In genomic region chr9:6673326-6674025, GRCh38 we compare ENCODE assay signal across 1 cellular context.
A peak's percentile ranks its signal among the peaks of the same experiment; 100 is the strongest.
TF ChIP-seq lines count a peak whose summit lies in the region.

No MANE protein-coding gene starts in this region.

TF ChIP-seq in GM12878, 131 proteins besides CTCF, POLR2A, EP300 and RAD21 (continued from another document and continues in another):
- no peak for TF ChIP-seq REST (IDR thresholded peaks at IDR 0.05; ENCODE audit: low read depth, low read length)
- TF ChIP-seq RUNX3 (IDR thresholded peaks at IDR 0.05; ENCODE audit: low read length): peak; percentile 91
- no peak for TF ChIP-seq ZNF384 (IDR thresholded peaks at IDR 0.05; ENCODE audit: borderline replicate concordance, low read depth, low read length)
- no peak for TF ChIP-seq CEBPB (IDR thresholded peaks at IDR 0.05; ENCODE audit: borderline replicate concordance in 1 of 2, low read depth in 2 of 2, low read length in 2 of 2)
- TF ChIP-seq RELB (IDR thresholded peaks at IDR 0.05; ENCODE audit: low read depth): peak; percentile 85; the same call in 1 of the 2 replicates
- TF ChIP-seq EED (IDR thresholded peaks at IDR 0.05; ENCODE audit: low read depth): peak; percentile 77
- TF ChIP-seq MAX (IDR thresholded peaks at IDR 0.05; ENCODE audit: low read depth, low read length): no peak
- TF ChIP-seq SRF (IDR thresholded peaks at IDR 0.05; ENCODE audit: low read depth in 2 of 2, low read length in 2 of 2): no peak
- peak; percentile 95 to 97 for TF ChIP-seq IKZF2 (IDR thresholded peaks at IDR 0.05)
- peak; percentile 96 for TF ChIP-seq NR2F1 (conservative IDR thresholded peaks at IDR 0.05)
- no peak for TF ChIP-seq KDM1A (IDR thresholded peaks at IDR 0.05; ENCODE audit: borderline replicate concordance)
- peak; percentile 68; the same call in 1 of the 2 replicates for TF ChIP-seq PAX5 (IDR thresholded peaks at IDR 0.05; ENCODE audit: borderline replicate concordance, low read depth, low read length)
- TF ChIP-seq NFIC (IDR thresholded peaks at IDR 0.05; ENCODE audit: low read depth, low read length): peak; percentile 61; the same call in 1 of the 2 replicates
- TF ChIP-seq MTA2 (IDR thresholded peaks at IDR 0.05; ENCODE audit: low read depth): peak; percentile 97
- TF ChIP-seq SMAD1 (IDR thresholded peaks at IDR 0.05; ENCODE audit: low read depth, partially characterized antibody): no peak
- TF ChIP-seq MLLT1 (IDR thresholded peaks at IDR 0.05): 0 out of 2 replicates have a peak, but pooled peaks have one; percentile 32
- no peak for TF ChIP-seq TCF7 (IDR thresholded peaks at IDR 0.05; ENCODE audit: borderline replicate concordance)
- TF ChIP-seq SP1 (IDR thresholded peaks at IDR 0.05; ENCODE audit: low read depth, low read length): peak; percentile 12
- TF ChIP-seq ZNF217 (IDR thresholded peaks at IDR 0.05): 0 out of 2 replicates have a peak, but pooled peaks have one; percentile 29
- TF ChIP-seq PBX3 (IDR thresholded peaks at IDR 0.05; ENCODE audit: insufficient replicate concordance, low read depth, low read length): no peak
- TF ChIP-seq ZNF24 (IDR thresholded peaks at IDR 0.05): no peak
- TF ChIP-seq KLF5 (IDR thresholded peaks at IDR 0.05; ENCODE audit: partially characterized antibody): no peak
- TF ChIP-seq ATF7 (IDR thresholded peaks at IDR 0.05; ENCODE audit: low read depth): peak; percentile 41; the same call in 1 of the 2 replicates
- peak; percentile 96 for TF ChIP-seq IKZF1 (conservative IDR thresholded peaks at IDR 0.05)
- TF ChIP-seq NBN (IDR thresholded peaks at IDR 0.05): peak; percentile 66; the same call in 1 of the 2 replicates
- no peak for TF ChIP-seq CUX1 (IDR thresholded peaks at IDR 0.05; ENCODE audit: insufficient replicate concordance, low read depth, low read length)
- TF ChIP-seq GABPA (IDR thresholded peaks at IDR 0.05; ENCODE audit: low read depth): no peak
- no peak for TF ChIP-seq HDAC2 (IDR thresholded peaks at IDR 0.05)
- TF ChIP-seq BCL11A (IDR thresholded peaks at IDR 0.05; ENCODE audit: low read depth, low read length): peak; percentile 89
- TF ChIP-seq ELK1 (IDR thresholded peaks at IDR 0.05; ENCODE audit: low read depth, low read length): no peak
- TF ChIP-seq CHD4 (IDR thresholded peaks at IDR 0.05): no peak
- no peak for TF ChIP-seq MEF2A (IDR thresholded peaks at IDR 0.05; ENCODE audit: insufficient read depth, low read depth, low read length)
- no peak for TF ChIP-seq ESRRA (IDR thresholded peaks at IDR 0.05; ENCODE audit: low read length)
- peak; percentile 75 to 86 for TF ChIP-seq BHLHE40 (IDR thresholded peaks at IDR 0.05; ENCODE audit: borderline replicate concordance in 1 of 2, low read depth in 2 of 2, low read length in 1 of 2)
- TF ChIP-seq DPF2 (IDR thresholded peaks at IDR 0.05): peak; percentile 91
- TF ChIP-seq JUNB (IDR thresholded peaks at IDR 0.05): no peak
- no peak for TF ChIP-seq SIX5 (IDR thresholded peaks at IDR 0.05; ENCODE audit: low read depth, low read length, severe bottlenecking)
- no peak for TF ChIP-seq ZBTB33 (IDR thresholded peaks at IDR 0.05)
- no peak for TF ChIP-seq CEBPZ (IDR thresholded peaks at IDR 0.05; ENCODE audit: low read depth, low read length)
- TF ChIP-seq ZNF207 (IDR thresholded peaks at IDR 0.05; ENCODE audit: borderline replicate concordance): no peak
- no peak for TF ChIP-seq LARP7 (IDR thresholded peaks at IDR 0.05)
- peak; percentile 44; the same call in 1 of the 2 replicates for TF ChIP-seq TCF12 (IDR thresholded peaks at IDR 0.05; ENCODE audit: low read depth, low read length)
- TF ChIP-seq ZBED1 (IDR thresholded peaks at IDR 0.05; ENCODE audit: borderline replicate concordance): no peak
